Comparison of ENCODE assay signal across 7 cellular contexts in genomic region chr2:42126873-42127272, GRCh38. TPM values are rescaled to one million over a fixed set of nuclear protein-coding genes. Genes with fewer than 3 reads are reported as not detected.
DNase-seq lines count a peak whose midpoint lies in the region; ATAC-seq and TF ChIP-seq lines count a peak whose summit lies in the region.
"Not testable (repeated sequence)": the region's sequence is repeated elsewhere in the genome, so short reads cannot be mapped to it uniquely, and the experiment has no call there.

No MANE protein-coding gene starts in this region.

- H3K36me3 ChIP-seq in KMS-11 (ENCODE audit: insufficient read depth); mammary epithelial cell (ENCODE audit: insufficient read depth, low read length); left lung: not testable (repeated sequence)

- not testable (repeated sequence) for TF ChIP-seq CTCF in GM12864 (IDR thresholded peaks at IDR 0.05; ENCODE audit: low read depth, low read length, missing control alignments); KMS-11 (conservative IDR thresholded peaks at IDR 0.05; ENCODE audit: low read depth, low read length); mammary epithelial cell (conservative IDR thresholded peaks at IDR 0.05 in 1 of 2, IDR thresholded peaks at IDR 0.05 in 1 of 2; ENCODE audit: extremely low read depth in 1 of 2, insufficient read depth in 1 of 2, low read depth in 1 of 2, low read length in 2 of 2); left lung (IDR thresholded peaks at IDR 0.05)

- DNase-seq in GM12864 (ENCODE audit: low read depth); T-cell; activated T-cell treated with anti-CD3 and anti-CD28 coated beads, Interleukin-2, amount 50 U/mL, for 24 hours; mammary epithelial cell; left lung: not testable (repeated sequence)

- H2AFZ ChIP-seq in KMS-11 (ENCODE audit: low read depth) (peak overlapping the region; percentile 11; the same call in 1 of the 2 replicates), mammary epithelial cell (ENCODE audit: low read depth, low read length) (peak overlapping the region; percentile 65)

- not testable (repeated sequence) for ATAC-seq in T-cell (replicated peaks in 1 of 4)
- peak; percentile 38 for ATAC-seq in left lung

- CTCF ChIA-PET in T-cell (lab: Charles Lee), result interaction anchor here (0.6 to 2.7 kb wide), 9 partner anchors 12 to 75 kb away, joined by 3 to 12 read pairs (median 5); no protein-coding TSS in a partner anchor
- CTCF ChIA-PET in mammary epithelial cell (lab: Charles Lee; ENCODE audit: low non-redundant PET), result not testable (repeated sequence)

- not testable (repeated sequence) for H3K9me3 ChIP-seq in mammary epithelial cell (replicated peaks; ENCODE audit: insufficient read depth, low read length); left lung

- not testable (repeated sequence) for BruUV-seq in mammary epithelial cell (replicated peaks; lab: Mats Ljungman, UMichigan)

- H3K4me2 ChIP-seq in KMS-11 (peak overlapping the region; percentile 66), mammary epithelial cell (ENCODE audit: insufficient read depth, low read depth, low read length) (peak overlapping the region; percentile 81)

- dilution Hi-C loops in mammary epithelial cell (cut with HindIII; ENCODE audit: low sequenced_read_pairs), result not testable (repeated sequence)

- not testable (repeated sequence) for H3K9me3 Mint-ChIP-seq in T-cell; activated T-cell treated with anti-CD3 and anti-CD28 coated beads, Interleukin-2, amount 50 U/mL, for 24 hours

- intact Hi-C loops in mammary epithelial cell (cut with micrococcal nuclease); left lung (cut with DNase I): not testable (repeated sequence)

- peaks cover 79% of the 10 kb centered on the region for H3K4me1 ChIP-seq in KMS-11 (ENCODE audit: low read depth, poor library complexity, severe bottlenecking)
- H3K4me1 ChIP-seq in mammary epithelial cell (ENCODE audit: insufficient read depth, low read length), result peaks cover 49% of the 10 kb centered on the region
- peaks cover 21 to 65% of the 10 kb centered on the region in 2 donors for H3K4me1 ChIP-seq in left lung

- not testable (repeated sequence) for H3K36me3 Mint-ChIP-seq in T-cell; activated T-cell treated with anti-CD3 and anti-CD28 coated beads, Interleukin-2, amount 50 U/mL, for 24 hours (ENCODE audit: low read depth)

- not testable (repeated sequence) for H3K27me3 Mint-ChIP-seq in T-cell; activated T-cell treated with anti-CD3 and anti-CD28 coated beads, Interleukin-2, amount 50 U/mL, for 24 hours

- H3K27ac ChIP-seq in KMS-11 (peak overlapping the region; percentile 1; the same call in 1 of the 2 replicates), mammary epithelial cell (ENCODE audit: insufficient read depth, low read depth, low read length) (peak overlapping the region; percentile 23), left lung (peak overlapping the region; percentile 45 to 60), skin epidermis (peak overlapping the region in 19 of 21 experiments; percentile 3 to 96 (median 67))

- not testable (repeated sequence) for H3K9ac ChIP-seq in KMS-11; mammary epithelial cell (ENCODE audit: insufficient read depth, low read length)

- in situ Hi-C loops in mammary epithelial cell (cut with MboI; ENCODE audit: low sequenced_read_pairs in 2 of 2), result not testable (repeated sequence)

- H4K20me1 ChIP-seq in KMS-11 (ENCODE audit: insufficient read depth); mammary epithelial cell (ENCODE audit: insufficient read depth, low read length): not testable (repeated sequence)

- H3K4me3 ChIP-seq in GM12864 (ENCODE audit: low read depth, low read length) (peak overlapping the region; percentile 32; the same call in 1 of the 2 replicates), mammary epithelial cell (replicated peaks in 1 of 3; ENCODE audit: insufficient read depth in 1 of 3, low read depth in 2 of 3, low read length in 3 of 3) (peak overlapping the region in 1 of 3 experiments; percentile 38), skin epidermis (peak overlapping the region in 1 of 7 experiments; percentile 13)
- not testable (repeated sequence) for H3K4me3 ChIP-seq in KMS-11 (IDR thresholded peaks at IDR 0.05; ENCODE audit: insufficient read depth, low read depth, low read length); left lung

- peak overlapping the region; percentile 99 for H3K27ac Mint-ChIP-seq in T-cell
- peak overlapping the region; percentile 78 for H3K27ac Mint-ChIP-seq in activated T-cell treated with anti-CD3 and anti-CD28 coated beads, Interleukin-2, amount 50 U/mL, for 24 hours

- 34% methylated on average over 7 of the region's 10 CpGs for WGBS in mammary epithelial cell (ENCODE audit: low coverage, missing lambda C conversion rate)

- POLR2A ChIA-PET in T-cell (lab: Charles Lee), result interaction anchor here (0.6 to 2.0 kb wide), 3 partner anchors 9 to 21 kb away, joined by 4 to 12 read pairs (median 7); no protein-coding TSS in a partner anchor

- H3K4me3 Mint-ChIP-seq in T-cell, result peak overlapping the region; percentile 65 to 79 (median 70)
- H3K4me3 Mint-ChIP-seq in activated T-cell treated with anti-CD3 and anti-CD28 coated beads, Interleukin-2, amount 50 U/mL, for 24 hours, result peak overlapping the region; percentile 28

- peaks cover 83 to 89% (median 86%) of the 10 kb centered on the region in 3 donors for H3K4me1 Mint-ChIP-seq in T-cell
- peaks cover 81% of the 10 kb centered on the region for H3K4me1 Mint-ChIP-seq in activated T-cell treated with anti-CD3 and anti-CD28 coated beads, Interleukin-2, amount 50 U/mL, for 24 hours (ENCODE audit: low read depth)

- not testable (repeated sequence) for H3K27me3 ChIP-seq in KMS-11 (ENCODE audit: insufficient read depth, low read depth); mammary epithelial cell (ENCODE audit: insufficient read depth, low read length); left lung

- not testable (repeated sequence) for H3K79me2 ChIP-seq in KMS-11 (ENCODE audit: insufficient read depth, low read depth); mammary epithelial cell (ENCODE audit: insufficient read depth, low read length)

RNA-seq across cellular contexts. Expression of gene EML4, which starts 42.3 kb away (rescaled TPM):
- total RNA-seq in T-cell (100 to 1,000 TPM; 101 to 223 (median 123) TPM), mammary epithelial cell (10 to 100 TPM; 32.0 to 32.2 TPM), left lung (10 to 100 TPM; 77.5 to 79.3 TPM)
- 19.9 TPM for polyA plus RNA-seq in mammary epithelial cell
- polyA minus RNA-seq in mammary epithelial cell, result 35.2 TPM

Comparison
In these comparisons a context has a peak if more than half of its experiments do, and no peak if none do; other contexts are left out.
1. H3K27ac ChIP-seq: peak in every context shown above with its lines; median percentile 67 in skin epidermis; 52 in left lung; 23 in mammary epithelial cell; 1 in KMS-11.